Comparison of ENCODE assay signal across 19 cellular contexts in genomic region chr20:56371977-56372376, GRCh38. TPM values are rescaled to one million over a fixed set of nuclear protein-coding genes. Genes with fewer than 3 reads are reported as not detected.
DNase-seq lines count a peak whose midpoint lies in the region; ATAC-seq, FAIRE-seq and TF ChIP-seq lines count a peak whose summit lies in the region.
"Had no signal": no experiment of that assay in that cellular context is flagged by ENCODE, and none has a peak within 500 bp of the region (broad histone marks: within the 10 kb centered on the region; RNA-seq: fewer than 3 reads in every experiment).

No MANE protein-coding gene starts in this region.

- DNase-seq in HepG2 (ENCODE audit: low spot score), result no peak
- DNase-seq in right lobe of liver, result no peak
- DNase-seq in glomerular visceral epithelial cell (ENCODE audit: extremely low spot score), result peak; percentile 16
- peak; percentile 71 for DNase-seq in myocyte (ENCODE audit: low read depth)
- DNase-seq in stimulated activated CD8-positive, alpha-beta memory T cell treated with anti-CD3 and anti-CD28 coated beads, Interleukin-4, amount 100 ng/mL, for 48 hours, result peak; percentile 6
- no peak for DNase-seq in stimulated activated CD4-positive, alpha-beta T cell treated with anti-CD3 and anti-CD28 coated beads, Interleukin-4, amount 100 ng/mL, for 4 hours
- no peak for DNase-seq in DMS53 treated with DMSO at 0.1 percent for 48 hours (lab: John Stamatoyannopoulos, UW; ENCODE audit: unreplicated experiment)
- DNase-seq in stimulated activated CD4-positive, alpha-beta T cell treated with anti-CD3 and anti-CD28 coated beads, Interleukin-1b, Interleukin-23, amount 100 ng/mL, for 48 hours, result no peak
- DNase-seq: BE2C; CD4-positive, alpha-beta memory T cell; DMS79 treated with DMSO at 0.1 percent for 48 hours; EL had no signal

- H3K36me3 ChIP-seq in HepG2 (replicated peaks in 1 of 2; ENCODE audit: control insufficient read depth in 1 of 2, insufficient read depth in 2 of 2, low read length in 2 of 2) (peaks cover 35 to 90% of the 10 kb centered on the region in 2 experiments), right lobe of liver (peaks cover 0 to 10% (median 5%) of the 10 kb centered on the region in 4 donors)

- no peak overlapping the region for H3K9ac ChIP-seq in HepG2 (ENCODE audit: insufficient read depth, low read depth, low read length)

- in situ Hi-C loops in HepG2 (cut with HindIII; ENCODE audit: extremely low pct_ligation_motif_present, low pct_unique_long_range_greater_than_20kb), result no loop called here

- 97% methylated on average over 11 of the region's 11 CpGs for WGBS in HepG2 (ENCODE audit: low lambda C conversion rate)
- 92% methylated on average over 9 of the region's 11 CpGs for WGBS in right lobe of liver (ENCODE audit: insufficient coverage, low coverage, low lambda C conversion rate, missing lambda C conversion rate)

- TF ChIP-seq RAD21 in HepG2 (CRISPR knock-in tag; IDR thresholded peaks at IDR 0.05), result no peak

- H3K27me3 ChIP-seq in HepG2 (ENCODE audit: control insufficient read depth in 1 of 2, insufficient read depth in 2 of 2, low read length in 2 of 2) (no peaks in the 10 kb centered on the region), right lobe of liver (no peaks in the 10 kb centered on the region)
- H3K27me3 ChIP-seq: BE2C had no signal

- TF ChIP-seq POLR2A in HepG2 (IDR thresholded peaks at IDR 0.05; ENCODE audit: insufficient read depth in 1 of 2, low read depth in 2 of 2, low read length in 2 of 2), result no peak
- TF ChIP-seq POLR2A in right lobe of liver (IDR thresholded peaks at IDR 0.05), result no peak

- ATAC-seq in HepG2 (no peak), right lobe of liver (no peak)

- no peak overlapping the region for H3K4me2 ChIP-seq in HepG2 (ENCODE audit: low read depth, low read length)

- POLR2A ChIA-PET in HepG2 (lab: Yijun Ruan, JAX), result interaction anchor here (0.6 to 4.4 kb wide), 2 partner anchors 20 to 710 kb away, joined by 3 to 14 read pairs; partner anchors contain the start of genes AURKA and CSTF1

- no TSS peak for BruUV-seq in HepG2 (replicated peaks; lab: Mats Ljungman, UMichigan)

- H3K79me2 ChIP-seq in HepG2 (ENCODE audit: insufficient read depth, low read length), result peaks cover 44% of the 10 kb centered on the region

- H3K9me3 ChIP-seq in HepG2 (ENCODE audit: low read length), result no peaks in the 10 kb centered on the region
- no peaks in the 10 kb centered on the region for H3K9me3 ChIP-seq in right lobe of liver
- H3K9me3 ChIP-seq: BE2C, HAP-1 had no signal

- intact Hi-C loops in HepG2 (cut with micrococcal nuclease; ENCODE audit: unreplicated experiment), result no loop called here
- intact Hi-C loops in right lobe of liver (cut with DNase I), result no loop called here

- CTCF ChIA-PET in HepG2 (lab: Yijun Ruan, JAX; ENCODE audit: low intra/inter-chr PET ratio, low total read pairs), result no interaction called here

- H2AFZ ChIP-seq in HepG2 (ENCODE audit: low read length), result no peak overlapping the region

- no peak overlapping the region for H3K27ac ChIP-seq in HepG2 (ENCODE audit: extremely low read length, insufficient read depth, low read length)
- H3K27ac ChIP-seq in right lobe of liver, result no peak overlapping the region
- H3K27ac ChIP-seq: C4-2B had no signal

- FAIRE-seq in HepG2 (lab: Jason Lieb, UNC), result no peak
- FAIRE-seq: A204.1, G401.6, GM12891, H1 had no signal

- no peaks in the 10 kb centered on the region for H3K4me1 ChIP-seq in HepG2 (ENCODE audit: insufficient read depth, low read length)
- no peaks in the 10 kb centered on the region for H3K4me1 ChIP-seq in right lobe of liver
- H3K4me1 ChIP-seq: HAP-1 had no signal

- H3K4me3 ChIP-seq in HepG2 (replicated peaks in 1 of 3; ENCODE audit: insufficient read depth in 1 of 3, low read depth in 2 of 3, low read length in 3 of 3) (no peak overlapping the region), right lobe of liver (no peak overlapping the region)
- H3K4me3 ChIP-seq: HAP-1 had no signal

- peaks cover 5% of the 10 kb centered on the region; the same call in 1 of the 2 replicates for H4K20me1 ChIP-seq in HepG2 (ENCODE audit: insufficient read depth, low read length)

- TF ChIP-seq EP300 in HepG2 (IDR thresholded peaks at IDR 0.05; ENCODE audit: low read depth in 2 of 2, low read length in 2 of 2) (no peak), HepG2 (CRISPR knock-in tag; IDR thresholded peaks at IDR 0.05; ENCODE audit: borderline replicate concordance) (no peak)

- TF ChIP-seq CTCF in HepG2 (CRISPR knock-in tag; IDR thresholded peaks at IDR 0.05) (no peak), right lobe of liver (IDR thresholded peaks at IDR 0.05) (no peak)

RNA-seq across cellular contexts. Expression of gene FAM210B, which starts 13.2 kb away (rescaled TPM):
- total RNA-seq in HepG2 (2016; rRNA removed; fragmentation: Illumina TruSeq; extraction: Trizol) (75.9 and 88.4 TPM in 2 replicates), right lobe of liver (10 to 100 TPM; 31.6 to 66.5 (median 42.8) TPM), myocyte (42.6 and 54.5 TPM in 2 replicates)
- 43.4 and 46.3 TPM in 2 replicates for total RNA-seq in HepG2 (2016; cell fraction: cytosol; rRNA removed; fragmentation: Illumina TruSeq; extraction: Trizol; ENCODE audit: low read depth)
- 80.4 and 87.7 TPM in 2 replicates for total RNA-seq in HepG2 (2016; cell fraction: insoluble cytoplasmic fraction; rRNA removed; fragmentation: Illumina TruSeq; extraction: Trizol)
- total RNA-seq in HepG2 (2016; cell fraction: membrane; rRNA removed; fragmentation: Illumina TruSeq; extraction: Trizol), result 112 and 113 TPM in 2 replicates
- total RNA-seq in HepG2 (2016; cell fraction: nucleus; rRNA removed; fragmentation: Illumina TruSeq; extraction: Trizol), result 48.9 and 57.6 TPM in 2 replicates
- 107 and 111 TPM in 2 replicates for polyA plus RNA-seq in HepG2 (2011; rRNA removed)
- polyA plus RNA-seq in HepG2 (2011; cell fraction: cytosol; rRNA removed), result 81.6 and 121 TPM in 2 replicates
- 21.7 and 28.8 TPM in 2 replicates for polyA plus RNA-seq in HepG2 (2011; cell fraction: nucleus; rRNA removed)
- 87.6 and 100 TPM in 2 replicates for polyA plus RNA-seq in HepG2 (2012)
- polyA plus RNA-seq in HepG2 (2016; cell fraction: cytosol; fragmentation: Illumina TruSeq; extraction: Trizol; ENCODE audit: low read depth), result 74.9 and 84.3 TPM in 2 replicates
- polyA plus RNA-seq in HepG2 (2016; cell fraction: insoluble cytoplasmic fraction; fragmentation: Illumina TruSeq; extraction: Trizol; ENCODE audit: low read depth), result 128 and 133 TPM in 2 replicates
- 136 and 137 TPM in 2 replicates for polyA plus RNA-seq in HepG2 (2016; cell fraction: membrane; fragmentation: Illumina TruSeq; extraction: Trizol; ENCODE audit: low read depth)
- 94.3 and 100 TPM in 2 replicates for polyA plus RNA-seq in HepG2 (2016; cell fraction: nucleus; fragmentation: Illumina TruSeq; extraction: Trizol; ENCODE audit: insufficient read depth, low read depth)
- polyA minus RNA-seq in HepG2 (2011; rRNA and poly(A)+ RNA removed; ENCODE audit: low replicate concordance), result 14.9 and 72.3 TPM in 2 replicates
- polyA minus RNA-seq in HepG2 (2011; cell fraction: cytosol; rRNA and poly(A)+ RNA removed), result 60.3 and 67.3 TPM in 2 replicates
- polyA minus RNA-seq in HepG2 (2011; cell fraction: nucleus; rRNA and poly(A)+ RNA removed), result 45.2 and 49.0 TPM in 2 replicates
- 33.8 TPM for polyA plus RNA-seq in myocyte (2012)

RNA-seq across cellular contexts. Expression of gene AURKA, which starts 20.0 kb away (rescaled TPM):
- 224 and 335 TPM in 2 replicates for total RNA-seq in HepG2 (2016; rRNA removed; fragmentation: Illumina TruSeq; extraction: Trizol)
- total RNA-seq in HepG2 (2016; cell fraction: cytosol; rRNA removed; fragmentation: Illumina TruSeq; extraction: Trizol; ENCODE audit: low read depth), result 127 and 136 TPM in 2 replicates
- 218 and 331 TPM in 2 replicates for total RNA-seq in HepG2 (2016; cell fraction: insoluble cytoplasmic fraction; rRNA removed; fragmentation: Illumina TruSeq; extraction: Trizol)
- 173 and 174 TPM in 2 replicates for total RNA-seq in HepG2 (2016; cell fraction: membrane; rRNA removed; fragmentation: Illumina TruSeq; extraction: Trizol)
- 85.9 and 90.8 TPM in 2 replicates for total RNA-seq in HepG2 (2016; cell fraction: nucleus; rRNA removed; fragmentation: Illumina TruSeq; extraction: Trizol)
- 55.7 and 96.4 TPM in 2 replicates for polyA plus RNA-seq in HepG2 (2011; rRNA removed)
- polyA plus RNA-seq in HepG2 (2011; cell fraction: cytosol; rRNA removed), result 60.3 and 70.8 TPM in 2 replicates
- 23.6 and 31.7 TPM in 2 replicates for polyA plus RNA-seq in HepG2 (2011; cell fraction: nucleus; rRNA removed)
- 41.6 and 70.4 TPM in 2 replicates for polyA plus RNA-seq in HepG2 (2012)
- polyA plus RNA-seq in HepG2 (2016; cell fraction: cytosol; fragmentation: Illumina TruSeq; extraction: Trizol; ENCODE audit: low read depth), result 36.5 and 39.6 TPM in 2 replicates
- polyA plus RNA-seq in HepG2 (2016; cell fraction: insoluble cytoplasmic fraction; fragmentation: Illumina TruSeq; extraction: Trizol; ENCODE audit: low read depth), result 285 and 289 TPM in 2 replicates
- 72.5 and 73.7 TPM in 2 replicates for polyA plus RNA-seq in HepG2 (2016; cell fraction: membrane; fragmentation: Illumina TruSeq; extraction: Trizol; ENCODE audit: low read depth)
- polyA plus RNA-seq in HepG2 (2016; cell fraction: nucleus; fragmentation: Illumina TruSeq; extraction: Trizol; ENCODE audit: insufficient read depth, low read depth), result 111 and 116 TPM in 2 replicates
- polyA minus RNA-seq in HepG2 (2011; rRNA and poly(A)+ RNA removed; ENCODE audit: low replicate concordance), result 63.7 and 146 TPM in 2 replicates
- polyA minus RNA-seq in HepG2 (2011; cell fraction: cytosol; rRNA and poly(A)+ RNA removed), result 43.1 and 61.1 TPM in 2 replicates
- 25.4 and 35.1 TPM in 2 replicates for polyA minus RNA-seq in HepG2 (2011; cell fraction: nucleus; rRNA and poly(A)+ RNA removed)
- total RNA-seq in right lobe of liver, result 1 to 10 TPM; 1.5 to 7.4 (median 2.5) TPM
- total RNA-seq in myocyte, result 5.7 and 11.6 TPM in 2 replicates
- polyA plus RNA-seq in myocyte (2012), result 2.0 TPM

RNA-seq across cellular contexts. Expression of gene CSTF1, which starts 20.5 kb away (rescaled TPM):
- 70.9 and 105 TPM in 2 replicates for total RNA-seq in HepG2 (2016; rRNA removed; fragmentation: Illumina TruSeq; extraction: Trizol)
- 17.0 and 17.9 TPM in 2 replicates for total RNA-seq in HepG2 (2016; cell fraction: cytosol; rRNA removed; fragmentation: Illumina TruSeq; extraction: Trizol; ENCODE audit: low read depth)
- total RNA-seq in HepG2 (2016; cell fraction: insoluble cytoplasmic fraction; rRNA removed; fragmentation: Illumina TruSeq; extraction: Trizol), result 72.4 and 104 TPM in 2 replicates
- total RNA-seq in HepG2 (2016; cell fraction: membrane; rRNA removed; fragmentation: Illumina TruSeq; extraction: Trizol), result 37.3 and 42.3 TPM in 2 replicates
- total RNA-seq in HepG2 (2016; cell fraction: nucleus; rRNA removed; fragmentation: Illumina TruSeq; extraction: Trizol), result 53.7 and 58.2 TPM in 2 replicates
- 67.9 and 100 TPM in 2 replicates for polyA plus RNA-seq in HepG2 (2011; rRNA removed)
- polyA plus RNA-seq in HepG2 (2011; cell fraction: cytosol; rRNA removed), result 63.9 and 67.0 TPM in 2 replicates
- polyA plus RNA-seq in HepG2 (2011; cell fraction: nucleus; rRNA removed), result 63.5 and 65.1 TPM in 2 replicates
- 39.4 and 55.3 TPM in 2 replicates for polyA plus RNA-seq in HepG2 (2012)
- 8.4 and 10.8 TPM in 2 replicates for polyA plus RNA-seq in HepG2 (2016; cell fraction: cytosol; fragmentation: Illumina TruSeq; extraction: Trizol; ENCODE audit: low read depth)
- 89.9 and 97.0 TPM in 2 replicates for polyA plus RNA-seq in HepG2 (2016; cell fraction: insoluble cytoplasmic fraction; fragmentation: Illumina TruSeq; extraction: Trizol; ENCODE audit: low read depth)
- polyA plus RNA-seq in HepG2 (2016; cell fraction: membrane; fragmentation: Illumina TruSeq; extraction: Trizol; ENCODE audit: low read depth), result 17.6 and 17.8 TPM in 2 replicates
- 76.3 and 78.8 TPM in 2 replicates for polyA plus RNA-seq in HepG2 (2016; cell fraction: nucleus; fragmentation: Illumina TruSeq; extraction: Trizol; ENCODE audit: insufficient read depth, low read depth)
- polyA minus RNA-seq in HepG2 (2011; rRNA and poly(A)+ RNA removed; ENCODE audit: low replicate concordance), result 186 and 265 TPM in 2 replicates
- 59.5 and 62.1 TPM in 2 replicates for polyA minus RNA-seq in HepG2 (2011; cell fraction: cytosol; rRNA and poly(A)+ RNA removed)
- 49.2 and 64.4 TPM in 2 replicates for polyA minus RNA-seq in HepG2 (2011; cell fraction: nucleus; rRNA and poly(A)+ RNA removed)
- total RNA-seq in right lobe of liver, result 10 to 100 TPM; 14.9 to 27.2 (median 16.6) TPM
- total RNA-seq in myocyte, result 42.3 and 45.5 TPM in 2 replicates
- polyA plus RNA-seq in myocyte (2012), result 30.0 TPM

RNA-seq across cellular contexts. Expression of gene CASS4, which starts 40.1 kb away (rescaled TPM):
- total RNA-seq in HepG2 (2016; rRNA removed; fragmentation: Illumina TruSeq; extraction: Trizol) (0.38 and 0.49 TPM in 2 replicates), right lobe of liver (1 to 10 TPM in 2 of 6 experiments, under 1 TPM in 4; 0.66 to 2.1 (median 0.83) TPM), myocyte (20.9 and 48.0 TPM in 2 replicates)
- total RNA-seq in HepG2 (2016; cell fraction: cytosol; rRNA removed; fragmentation: Illumina TruSeq; extraction: Trizol; ENCODE audit: low read depth), result 0.09 TPM in 1 of 2 replicates, not detected in the other
- total RNA-seq in HepG2 (2016; cell fraction: insoluble cytoplasmic fraction; rRNA removed; fragmentation: Illumina TruSeq; extraction: Trizol), result 0.28 and 0.35 TPM in 2 replicates
- total RNA-seq in HepG2 (2016; cell fraction: membrane; rRNA removed; fragmentation: Illumina TruSeq; extraction: Trizol), result 0.17 and 0.31 TPM in 2 replicates
- total RNA-seq in HepG2 (2016; cell fraction: nucleus; rRNA removed; fragmentation: Illumina TruSeq; extraction: Trizol), result 0.53 and 0.65 TPM in 2 replicates
- polyA plus RNA-seq in HepG2 (2011; rRNA removed), result 0.17 and 0.25 TPM in 2 replicates
- 0.10 and 0.17 TPM in 2 replicates for polyA plus RNA-seq in HepG2 (2011; cell fraction: cytosol; rRNA removed)
- 0.35 and 0.50 TPM in 2 replicates for polyA plus RNA-seq in HepG2 (2011; cell fraction: nucleus; rRNA removed)
- polyA plus RNA-seq in HepG2 (2012), result 0.17 and 0.23 TPM in 2 replicates
- not detected in 2 replicates for polyA plus RNA-seq in HepG2 (2016; cell fraction: cytosol; fragmentation: Illumina TruSeq; extraction: Trizol; ENCODE audit: low read depth)
- 0.30 and 0.41 TPM in 2 replicates for polyA plus RNA-seq in HepG2 (2016; cell fraction: insoluble cytoplasmic fraction; fragmentation: Illumina TruSeq; extraction: Trizol; ENCODE audit: low read depth)
- polyA plus RNA-seq in HepG2 (2016; cell fraction: membrane; fragmentation: Illumina TruSeq; extraction: Trizol; ENCODE audit: low read depth), result 0.06 and 0.08 TPM in 2 replicates
- polyA plus RNA-seq in HepG2 (2016; cell fraction: nucleus; fragmentation: Illumina TruSeq; extraction: Trizol; ENCODE audit: insufficient read depth, low read depth), result 0.21 and 0.48 TPM in 2 replicates
- polyA minus RNA-seq in HepG2 (2011; rRNA and poly(A)+ RNA removed; ENCODE audit: low replicate concordance), result 0.06 and 0.07 TPM in 2 replicates
- 0.26 TPM in 1 of 2 replicates, not detected in the other for polyA minus RNA-seq in HepG2 (2011; cell fraction: cytosol; rRNA and poly(A)+ RNA removed)
- polyA minus RNA-seq in HepG2 (2011; cell fraction: nucleus; rRNA and poly(A)+ RNA removed), result 0.26 and 0.50 TPM in 2 replicates
- 19.5 TPM for polyA plus RNA-seq in myocyte (2012)
- total RNA-seq: H1, HT1080 had no signal
- polyA plus RNA-seq: H1 had no signal

Comparison
In these comparisons a context has a peak if more than half of its experiments do, and no peak if none do; other contexts are left out.
1. DNase-seq: peak in glomerular visceral epithelial cell (single experiment), myocyte (single experiment) and stimulated activated CD8-positive, alpha-beta memory T cell treated with anti-CD3 and anti-CD28 coated beads, Interleukin-4, amount 100 ng/mL, for 48 hours (single experiment); none in HepG2 (single experiment), right lobe of liver (0 of 3), stimulated activated CD4-positive, alpha-beta T cell treated with anti-CD3 and anti-CD28 coated beads, Interleukin-4, amount 100 ng/mL, for 4 hours (0 of 2), DMS53 treated with DMSO at 0.1 percent for 48 hours (single experiment) and stimulated activated CD4-positive, alpha-beta T cell treated with anti-CD3 and anti-CD28 coated beads, Interleukin-1b, Interleukin-23, amount 100 ng/mL, for 48 hours (single experiment).